ENCODE assay signal across 12 cellular contexts in the genomic region with DNA sequence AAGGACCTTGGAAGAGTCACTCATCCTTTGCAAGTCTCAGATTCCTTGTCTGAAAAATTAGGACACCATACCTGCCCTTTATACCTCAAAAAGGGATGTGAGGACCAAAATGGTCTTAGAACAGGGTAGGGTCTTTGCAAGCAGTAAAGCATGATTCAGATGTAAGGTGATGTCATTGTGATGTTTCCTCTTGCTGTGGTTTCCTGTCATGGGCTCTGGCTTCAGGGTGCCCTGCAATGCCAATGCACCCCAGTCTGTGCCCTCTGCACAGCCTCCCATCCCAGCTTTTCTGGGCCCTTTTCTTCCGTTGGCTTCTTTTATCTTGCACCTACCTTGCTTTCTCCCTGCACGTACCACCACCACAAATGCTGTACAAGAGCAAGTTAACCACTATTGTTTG.
DNase-seq lines count a peak whose midpoint lies in the region; ATAC-seq, FAIRE-seq and TF ChIP-seq lines count a peak whose summit lies in the region.
"Had no signal": no experiment of that assay in that cellular context is flagged by ENCODE, and none has a peak within 500 bp of the region (broad histone marks: within the 10 kb centered on the region; RNA-seq: fewer than 3 reads in every experiment).

No MANE protein-coding gene starts in this region.

- POLR2A ChIA-PET in activated CD8-positive, alpha-beta T cell treated with anti-CD3 and anti-CD28 coated beads for 36 hours (lab: Charles Lee), result no interaction called here

- H3K4me1 ChIP-seq in pancreas, result peaks cover 9 to 16% (median 12%) of the 10 kb centered on the region in 3 donors

- no peak for TF ChIP-seq CTCF in activated CD8-positive, alpha-beta T cell treated with anti-CD3 and anti-CD28 coated beads for 36 hours (IDR thresholded peaks at IDR 0.05)
- TF ChIP-seq CTCF in omental fat pad (IDR thresholded peaks at IDR 0.05) (no peak), brain microvascular endothelial cell (IDR thresholded peaks at IDR 0.05; ENCODE audit: low read depth, low read length, missing control alignments) (no peak), pancreas (IDR thresholded peaks at IDR 0.05) (no peak)

- H3K27me3 ChIP-seq in brain microvascular endothelial cell (replicated peaks) (no peaks in the 10 kb centered on the region), pancreas (no peaks in the 10 kb centered on the region)

- H3K27ac Mint-ChIP-seq in activated CD8-positive, alpha-beta T cell treated with anti-CD3 and anti-CD28 coated beads for 36 hours, result peak overlapping the region; percentile 11

- 90 to 98% methylated on average over 2 of the region's 2 CpGs for WGBS in pancreas, 2 donors

- no peaks in the 10 kb centered on the region for H3K27me3 Mint-ChIP-seq in activated CD8-positive, alpha-beta T cell treated with anti-CD3 and anti-CD28 coated beads for 36 hours

- in situ Hi-C loops in brain microvascular endothelial cell (cut with HindIII; ENCODE audit: low pct_ligation_motif_present, low sequenced_read_pairs), result no loop called here

- H3K36me3 Mint-ChIP-seq in activated CD8-positive, alpha-beta T cell treated with anti-CD3 and anti-CD28 coated beads for 36 hours (ENCODE audit: low read depth), result no peaks in the 10 kb centered on the region

- H3K4me3 ChIP-seq in brain microvascular endothelial cell (ENCODE audit: low read depth, low read length) (no peak overlapping the region), pancreas (no peak overlapping the region)

- no peaks in the 10 kb centered on the region for H3K9me3 Mint-ChIP-seq in activated CD8-positive, alpha-beta T cell treated with anti-CD3 and anti-CD28 coated beads for 36 hours

- peak; percentile 95 for ATAC-seq in activated CD8-positive, alpha-beta T cell treated with anti-CD3 and anti-CD28 coated beads for 36 hours
- no peak for ATAC-seq in omental fat pad (ENCODE audit: low FRiP score)
- ATAC-seq in GM19023 (IDR thresholded peaks at IDR 0.05; ENCODE audit: unreplicated experiment), result no peak
- ATAC-seq in pancreas, result no peak

- no peak for FAIRE-seq in pancreas (lab: Jason Lieb, UNC)

- peaks cover 17% of the 10 kb centered on the region for H3K4me1 Mint-ChIP-seq in activated CD8-positive, alpha-beta T cell treated with anti-CD3 and anti-CD28 coated beads for 36 hours (ENCODE audit: low read depth)

- H3K27ac ChIP-seq in brain microvascular endothelial cell (no peak overlapping the region), pancreas (no peak overlapping the region)
- H3K27ac ChIP-seq: KMS-11 had no signal

- intact Hi-C loops in activated CD8-positive, alpha-beta T cell treated with anti-CD3 and anti-CD28 coated beads for 36 hours (cut with micrococcal nuclease), result no loop called here
- intact Hi-C loops in pancreas (cut with DNase I), result no loop called here

- CTCF ChIA-PET in activated CD8-positive, alpha-beta T cell treated with anti-CD3 and anti-CD28 coated beads for 36 hours (lab: Charles Lee), result no interaction called here

- no peak overlapping the region for H3K4me3 Mint-ChIP-seq in activated CD8-positive, alpha-beta T cell treated with anti-CD3 and anti-CD28 coated beads for 36 hours

- no peaks in the 10 kb centered on the region for H3K9me3 ChIP-seq in pancreas

- no peaks in the 10 kb centered on the region for H3K36me3 ChIP-seq in brain microvascular endothelial cell (replicated peaks)
- no peaks in the 10 kb centered on the region for H3K36me3 ChIP-seq in pancreas

- DNase-seq in stimulated activated CD4-positive, alpha-beta T cell treated with anti-CD3 and anti-CD28 coated beads, Interleukin-15, amount 100 ng/mL, for 24 hours, result peak; percentile 17
- DNase-seq in stimulated activated CD4-positive, alpha-beta T cell treated with anti-CD3 and anti-CD28 coated beads, Interleukin-4, amount 100 ng/mL, for 1 hour, result no peak
- DNase-seq in activated CD8-positive, alpha-beta T cell treated with anti-CD3 and anti-CD28 coated beads for 36 hours, result peak; percentile 36
- DNase-seq in iris pigment epithelial cell (ENCODE audit: low read depth), result peak; percentile 24
- no peak for DNase-seq in omental fat pad (ENCODE audit: low spot score)
- no peak for DNase-seq in brain microvascular endothelial cell
- DNase-seq in pancreas, result no peak
- DNase-seq: activated CD8-positive, alpha-beta memory T cell treated with anti-CD3 and anti-CD28 coated beads, Interleukin-2, amount 50 U/mL, for 48 hours; caudate nucleus; NCI-H2029 had no signal

Comparison
In these comparisons a context has a peak if more than half of its experiments do, and no peak if none do; other contexts are left out.
1. DNase-seq: peak in stimulated activated CD4-positive, alpha-beta T cell treated with anti-CD3 and anti-CD28 coated beads, Interleukin-15, amount 100 ng/mL, for 24 hours (single experiment), activated CD8-positive, alpha-beta T cell treated with anti-CD3 and anti-CD28 coated beads for 36 hours (single experiment) and iris pigment epithelial cell (single experiment); none in stimulated activated CD4-positive, alpha-beta T cell treated with anti-CD3 and anti-CD28 coated beads, Interleukin-4, amount 100 ng/mL, for 1 hour (single experiment), omental fat pad (single experiment), brain microvascular endothelial cell (single experiment) and pancreas (0 of 6).